In the genomic region with DNA sequence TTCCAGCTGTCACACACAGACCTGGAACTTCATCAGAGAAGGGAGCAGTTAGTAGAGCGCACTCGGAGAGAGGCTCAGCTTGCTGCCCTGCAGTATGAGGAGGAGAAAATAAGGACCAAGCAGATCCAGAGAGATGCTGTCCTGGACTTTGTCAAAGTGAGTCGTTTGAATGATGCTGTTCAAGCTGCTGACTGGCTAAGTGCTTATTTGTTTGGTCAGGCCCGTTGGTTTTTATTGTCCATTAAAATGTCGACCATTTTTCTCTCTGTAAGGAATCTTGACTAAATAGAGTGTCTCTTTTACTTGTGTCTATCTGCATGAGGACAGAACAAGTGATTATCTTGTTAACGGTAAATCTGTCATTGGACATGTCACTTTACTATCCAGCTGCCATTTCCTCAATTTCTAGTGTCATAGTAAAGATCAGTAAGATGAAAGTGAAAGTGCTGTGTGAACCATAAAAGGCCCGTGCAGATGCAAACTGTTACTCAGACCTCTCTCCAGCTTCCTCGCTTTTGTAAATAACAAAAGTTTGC, we compare ENCODE assay signal across 8 cellular contexts. TPM values are rescaled to one million over a fixed set of nuclear protein-coding genes. Genes with fewer than 3 reads are reported as not detected.
DNase-seq lines count a peak whose midpoint lies in the region; ATAC-seq and TF ChIP-seq lines count a peak whose summit lies in the region.

No MANE protein-coding gene starts in this region.

- BruUV-seq in Calu3 (replicated peaks; lab: Mats Ljungman, UMichigan): no TSS peak

- peak; percentile 80 for DNase-seq in DMS79 (lab: John Stamatoyannopoulos, UW)
- no peak for DNase-seq in WTC11 (ENCODE audit: low spot score)
- peak in 1 of 2 donors; percentile 31 for DNase-seq in left colon
- no peak for DNase-seq in SKM-1 treated with dmso at 0.1 percent for 144 hours (lab: John Stamatoyannopoulos, UW; ENCODE audit: unreplicated experiment)
- DNase-seq in Calu3: no peak
- no peak for DNase-seq in stimulated activated CD4-positive, alpha-beta T cell treated with anti-CD3 and anti-CD28 coated beads, Interleukin-4, amount 100 ng/mL, for 1 hour

- H3K36me3 Mint-ChIP-seq in WTC11 (peaks cover 56% of the 10 kb centered on the region), Calu3 (ENCODE audit: insufficient read depth, unreplicated experiment) (peaks cover 44% of the 10 kb centered on the region)

- CTCF ChIA-PET in WTC11 (lab: Charles Lee): interaction anchor here (0.6 kb wide), 1 partner anchor 20 kb away, joined by 4 read pairs; no protein-coding TSS in a partner anchor
- CTCF ChIA-PET in Calu3 (lab: Charles Lee): no interaction called here

- H3K9me3 Mint-ChIP-seq in WTC11 (no peaks in the 10 kb centered on the region), Calu3 (ENCODE audit: low read depth, unreplicated experiment) (no peaks in the 10 kb centered on the region)

- POLR2A ChIA-PET in WTC11 (lab: Charles Lee): no interaction called here

- no peaks in the 10 kb centered on the region for H3K27me3 Mint-ChIP-seq in WTC11 (ENCODE audit: low read depth)
- H3K27me3 Mint-ChIP-seq in Calu3 (ENCODE audit: unreplicated experiment): no peaks in the 10 kb centered on the region

- ATAC-seq in GM19372 (IDR thresholded peaks at IDR 0.05; ENCODE audit: low read depth, unreplicated experiment): peak; percentile 86
- ATAC-seq in HG03521 (IDR thresholded peaks at IDR 0.05; ENCODE audit: unreplicated experiment): peak; percentile 57
- no peak for ATAC-seq in WTC11
- ATAC-seq in left colon: peak; percentile 99

- H3K4me1 Mint-ChIP-seq in WTC11 (peaks cover 39% of the 10 kb centered on the region), Calu3 (ENCODE audit: low read depth, unreplicated experiment) (no peaks in the 10 kb centered on the region)

- no peak overlapping the region for H3K4me3 Mint-ChIP-seq in WTC11
- no peak overlapping the region for H3K4me3 Mint-ChIP-seq in Calu3 (ENCODE audit: low read depth, unreplicated experiment)

- intact Hi-C loops in left colon (cut with DNase I, micrococcal nuclease): no loop called here
- intact Hi-C loops in Calu3 (cut with micrococcal nuclease; ENCODE audit: unreplicated experiment): no loop called here

- H3K27ac Mint-ChIP-seq in WTC11 (peak overlapping the region; percentile 47), Calu3 (ENCODE audit: unreplicated experiment) (no peak overlapping the region)

- no peak for TF ChIP-seq CTCF in WTC11 (IDR thresholded peaks at IDR 0.05)
- no peak for TF ChIP-seq CTCF in Calu3 (IDR thresholded peaks at IDR 0.05; ENCODE audit: unreplicated experiment)

TF ChIP-seq in WTC11, 78 proteins besides CTCF, POLR2A, EP300 and RAD21:
- no peak for TF ChIP-seq NFE2L1 (CRISPR knock-in tag; IDR thresholded peaks at IDR 0.05)
- no peak for TF ChIP-seq PRRX2 (CRISPR knock-in tag; IDR thresholded peaks at IDR 0.05)
- TF ChIP-seq SMAD3 (CRISPR knock-in tag; IDR thresholded peaks at IDR 0.05; ENCODE audit: borderline replicate concordance): no peak
- TF ChIP-seq GTF2I (CRISPR knock-in tag; conservative IDR thresholded peaks at IDR 0.05): no peak
- no peak for TF ChIP-seq FOXP4 (CRISPR knock-in tag; IDR thresholded peaks at IDR 0.05)
- TF ChIP-seq SOX15 (CRISPR knock-in tag; IDR thresholded peaks at IDR 0.05): no peak
- no peak for TF ChIP-seq MXD4 (CRISPR knock-in tag; IDR thresholded peaks at IDR 0.05; ENCODE audit: borderline replicate concordance)
- no peak for TF ChIP-seq ZNF423 (CRISPR knock-in tag; IDR thresholded peaks at IDR 0.05)
- no peak for TF ChIP-seq CDX4 (CRISPR knock-in tag; IDR thresholded peaks at IDR 0.05; ENCODE audit: borderline replicate concordance)
- TF ChIP-seq, protein P1, sequence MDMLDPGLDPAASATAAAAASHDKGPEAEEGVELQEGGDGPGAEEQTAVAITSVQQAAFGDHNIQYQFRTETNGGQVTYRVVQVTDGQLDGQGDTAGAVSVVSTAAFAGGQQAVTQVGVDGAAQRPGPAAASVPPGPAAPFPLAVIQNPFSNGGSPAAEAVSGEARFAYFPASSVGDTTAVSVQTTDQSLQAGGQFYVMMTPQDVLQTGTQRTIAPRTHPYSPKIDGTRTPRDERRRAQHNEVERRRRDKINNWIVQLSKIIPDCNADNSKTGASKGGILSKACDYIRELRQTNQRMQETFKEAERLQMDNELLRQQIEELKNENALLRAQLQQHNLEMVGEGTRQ (CRISPR knock-in tag; IDR thresholded peaks at IDR 0.05): no peak
- no peak for TF ChIP-seq ZNF317 (CRISPR knock-in tag; IDR thresholded peaks at IDR 0.05; ENCODE audit: borderline replicate concordance, low read depth)
- TF ChIP-seq, protein P2, sequence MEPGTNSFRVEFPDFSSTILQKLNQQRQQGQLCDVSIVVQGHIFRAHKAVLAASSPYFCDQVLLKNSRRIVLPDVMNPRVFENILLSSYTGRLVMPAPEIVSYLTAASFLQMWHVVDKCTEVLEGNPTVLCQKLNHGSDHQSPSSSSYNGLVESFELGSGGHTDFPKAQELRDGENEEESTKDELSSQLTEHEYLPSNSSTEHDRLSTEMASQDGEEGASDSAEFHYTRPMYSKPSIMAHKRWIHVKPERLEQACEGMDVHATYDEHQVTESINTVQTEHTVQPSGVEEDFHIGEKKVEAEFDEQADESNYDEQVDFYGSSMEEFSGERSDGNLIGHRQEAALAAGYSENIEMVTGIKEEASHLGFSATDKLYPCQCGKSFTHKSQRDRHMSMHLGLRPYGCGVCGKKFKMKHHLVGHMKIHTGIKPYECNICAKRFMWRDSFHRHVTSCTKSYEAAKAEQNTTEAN (CRISPR knock-in tag; IDR thresholded peaks at IDR 0.05): no peak
- TF ChIP-seq TP53 (CRISPR knock-in tag; IDR thresholded peaks at IDR 0.05): no peak
- no peak for TF ChIP-seq TEAD1 (CRISPR knock-in tag; IDR thresholded peaks at IDR 0.05)
- no peak for TF ChIP-seq ZNF138 (CRISPR knock-in tag; conservative IDR thresholded peaks at IDR 0.05)
- TF ChIP-seq, protein P3, sequence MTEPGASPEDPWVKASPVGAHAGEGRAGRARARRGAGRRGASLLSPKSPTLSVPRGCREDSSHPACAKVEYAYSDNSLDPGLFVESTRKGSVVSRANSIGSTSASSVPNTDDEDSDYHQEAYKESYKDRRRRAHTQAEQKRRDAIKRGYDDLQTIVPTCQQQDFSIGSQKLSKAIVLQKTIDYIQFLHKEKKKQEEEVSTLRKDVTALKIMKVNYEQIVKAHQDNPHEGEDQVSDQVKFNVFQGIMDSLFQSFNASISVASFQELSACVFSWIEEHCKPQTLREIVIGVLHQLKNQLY (CRISPR knock-in tag; IDR thresholded peaks at IDR 0.05): no peak
- TF ChIP-seq SP1 (CRISPR knock-in tag; conservative IDR thresholded peaks at IDR 0.05): no peak

RNA-seq across cellular contexts. Expression of gene LRCH3, which starts 56.9 kb away (rescaled TPM):
- total RNA-seq in WTC11 (2021) (63.6 to 68.7 TPM (median 64.4 TPM) in 3 replicates), left colon (10 to 100 TPM; 27.3 to 43.6 TPM), Calu3 (2022) (39.4 and 44.6 TPM in 2 replicates)
